ENCODE assay signal across 8 cellular contexts in genomic region chr3:149352556-149352955, GRCh38. TPM values are rescaled to one million over a fixed set of nuclear protein-coding genes. Genes with fewer than 3 reads are reported as not detected.
A peak's percentile ranks its signal among the peaks of the same experiment; 100 is the strongest.
DNase-seq lines count a peak whose midpoint lies in the region; ATAC-seq and TF ChIP-seq lines count a peak whose summit lies in the region.

No MANE protein-coding gene starts in this region.

- H3K36me3 Mint-ChIP-seq in activated CD4-positive, alpha-beta T cell treated with anti-CD3 and anti-CD28 coated beads for 36 hours (ENCODE audit: low read depth) = no peaks in the 10 kb centered on the region
- no peaks in the 10 kb centered on the region for H3K36me3 Mint-ChIP-seq in stimulated activated effector memory CD8-positive, alpha-beta T cell treated with anti-CD3 and anti-CD28 coated beads, Interleukin-12 subunit alpha, Interleukin-12 subunit beta, amount 100 ng/mL, for 72 hours

- intact Hi-C loops in activated CD4-positive, alpha-beta T cell treated with anti-CD3 and anti-CD28 coated beads for 36 hours (cut with DNase I, micrococcal nuclease) = loop anchor here (1.0 to 2.0 kb wide), 2 partner anchors 128 kb away; no protein-coding TSS in a partner anchor

- no peak overlapping the region for H3K9ac ChIP-seq in GM23248
- H3K9ac ChIP-seq in KMS-11 = no peak overlapping the region

- POLR2A ChIA-PET in activated CD4-positive, alpha-beta T cell treated with anti-CD3 and anti-CD28 coated beads for 36 hours (lab: Charles Lee) = no interaction called here
- POLR2A ChIA-PET in RWPE1 (lab: Yijun Ruan, JAX; ENCODE audit: low non-redundant PET) = no interaction called here

- H4K20me1 ChIP-seq in GM23248 (ENCODE audit: insufficient read depth) (no peaks in the 10 kb centered on the region), KMS-11 (ENCODE audit: insufficient read depth) (no peaks in the 10 kb centered on the region)

- H3K9me2 ChIP-seq in GM23248 (ENCODE audit: insufficient read depth) = no peaks in the 10 kb centered on the region

- WGBS in GM23248 (ENCODE audit: low coverage in 1 of 2, low lambda C conversion rate in 2 of 2, missing lambda C conversion rate in 2 of 2), 2 experiments = 32 to 33% methylated on average over 7 of the region's 7 CpGs

- H3K9me3 Mint-ChIP-seq in activated CD4-positive, alpha-beta T cell treated with anti-CD3 and anti-CD28 coated beads for 36 hours (ENCODE audit: low read depth) = no peaks in the 10 kb centered on the region
- H3K9me3 Mint-ChIP-seq in stimulated activated effector memory CD8-positive, alpha-beta T cell treated with anti-CD3 and anti-CD28 coated beads, Interleukin-12 subunit alpha, Interleukin-12 subunit beta, amount 100 ng/mL, for 72 hours = no peaks in the 10 kb centered on the region

- H3K9me3 ChIP-seq in GM23248 (ENCODE audit: low read depth) = no peaks in the 10 kb centered on the region

- no peaks in the 10 kb centered on the region for H3K4me1 Mint-ChIP-seq in activated CD4-positive, alpha-beta T cell treated with anti-CD3 and anti-CD28 coated beads for 36 hours
- H3K4me1 Mint-ChIP-seq in stimulated activated effector memory CD8-positive, alpha-beta T cell treated with anti-CD3 and anti-CD28 coated beads, Interleukin-12 subunit alpha, Interleukin-12 subunit beta, amount 100 ng/mL, for 72 hours = no peaks in the 10 kb centered on the region

- no peaks in the 10 kb centered on the region; the same call in 1 of the 2 replicates for H3F3A ChIP-seq in GM23248 (ENCODE audit: insufficient read depth)

- no peaks in the 10 kb centered on the region for H3K27me3 ChIP-seq in GM23248 (replicated peaks; ENCODE audit: insufficient read depth)
- H3K27me3 ChIP-seq in KMS-11 (ENCODE audit: insufficient read depth, low read depth) = no peaks in the 10 kb centered on the region

- in situ Hi-C loops in GM23248 (cut with MboI) = loop anchor here (5.0 kb wide), 1 partner anchor 125 kb away; no protein-coding TSS in a partner anchor
- in situ Hi-C loops in T47D (cut with HindIII; ENCODE audit: low pct_unique_long_range_greater_than_20kb, low sequenced_read_pairs) = no loop called here

- no peak overlapping the region for H3K27ac ChIP-seq in GM23248
- no peak overlapping the region for H3K27ac ChIP-seq in KMS-11
- no peak overlapping the region for H3K27ac ChIP-seq in RWPE1

- TF ChIP-seq CTCF in KMS-11 (conservative IDR thresholded peaks at IDR 0.05; ENCODE audit: low read depth, low read length) = peak; percentile 81
- TF ChIP-seq CTCF in RWPE1 (conservative IDR thresholded peaks at IDR 0.05; ENCODE audit: low read depth) = peak; percentile 76

- H3K79me2 ChIP-seq in GM23248 (ENCODE audit: insufficient read depth) (no peaks in the 10 kb centered on the region), KMS-11 (ENCODE audit: insufficient read depth, low read depth) (no peaks in the 10 kb centered on the region)

- H3K4me1 ChIP-seq in GM23248 (ENCODE audit: insufficient read depth) (0 out of 2 replicates have a peak, but pooled peaks cover 4% of the 10 kb centered on the region), KMS-11 (ENCODE audit: low read depth, poor library complexity, severe bottlenecking) (no peaks in the 10 kb centered on the region)

- H3K27ac Mint-ChIP-seq in activated CD4-positive, alpha-beta T cell treated with anti-CD3 and anti-CD28 coated beads for 36 hours = no peak overlapping the region
- no peak overlapping the region for H3K27ac Mint-ChIP-seq in stimulated activated effector memory CD8-positive, alpha-beta T cell treated with anti-CD3 and anti-CD28 coated beads, Interleukin-12 subunit alpha, Interleukin-12 subunit beta, amount 100 ng/mL, for 72 hours

- peak; percentile 81 for ATAC-seq in activated CD4-positive, alpha-beta T cell treated with anti-CD3 and anti-CD28 coated beads for 36 hours
- ATAC-seq in stimulated activated effector memory CD8-positive, alpha-beta T cell treated with anti-CD3 and anti-CD28 coated beads, Interleukin-12 subunit alpha, Interleukin-12 subunit beta, amount 100 ng/mL, for 72 hours = peak; percentile 65

- no peak overlapping the region for H3K4me2 ChIP-seq in GM23248 (ENCODE audit: unreplicated experiment)
- no peak overlapping the region for H3K4me2 ChIP-seq in KMS-11

- H3K27me3 Mint-ChIP-seq in activated CD4-positive, alpha-beta T cell treated with anti-CD3 and anti-CD28 coated beads for 36 hours = peaks cover 9% of the 10 kb centered on the region

- H2AFZ ChIP-seq in GM23248 (0 out of 2 replicates have a peak overlapping the region, but pooled peaks have one; percentile 23), KMS-11 (ENCODE audit: low read depth) (peak overlapping the region; percentile 35; the same call in 1 of the 2 replicates)

- CTCF ChIA-PET in activated CD4-positive, alpha-beta T cell treated with anti-CD3 and anti-CD28 coated beads for 36 hours (lab: Charles Lee) = interaction anchor here (0.6 to 1.8 kb wide), 3 partner anchors 20 to 456 kb away, joined by 3 to 4 read pairs (median 3); no protein-coding TSS in a partner anchor
- CTCF ChIA-PET in RWPE1 (lab: Yijun Ruan, JAX) = interaction anchor here (0.7 to 1.4 kb wide), 6 partner anchors 9 to 141 kb away, joined by 3 to 6 read pairs (median 3); no protein-coding TSS in a partner anchor

- peak; percentile 56 for DNase-seq in activated CD4-positive, alpha-beta T cell treated with anti-CD3 and anti-CD28 coated beads for 36 hours
- no peak for DNase-seq in activated CD4-positive, alpha-beta T cell treated with anti-CD3 and anti-CD28 coated beads for 1 hour
- DNase-seq in GM23248 = peak; percentile 79
- peak; percentile 85 for DNase-seq in RWPE1 (ENCODE audit: low spot score)
- peak; percentile 46 to 84 for DNase-seq in T47D (ENCODE audit: low read depth in 1 of 2, low spot score in 1 of 2)
- DNase-seq in kidney glomerular epithelial cell (lab: John Stamatoyannopoulos, UW) = peak; percentile 31
- DNase-seq in stimulated activated effector memory CD8-positive, alpha-beta T cell treated with anti-CD3 and anti-CD28 coated beads, Interleukin-12 subunit alpha, Interleukin-12 subunit beta, amount 100 ng/mL, for 72 hours (ENCODE audit: low spot score in 2 of 2) = peak in 1 of 2 donors; percentile 55

- no peak overlapping the region for H3K4me3 Mint-ChIP-seq in activated CD4-positive, alpha-beta T cell treated with anti-CD3 and anti-CD28 coated beads for 36 hours
- H3K4me3 Mint-ChIP-seq in stimulated activated effector memory CD8-positive, alpha-beta T cell treated with anti-CD3 and anti-CD28 coated beads, Interleukin-12 subunit alpha, Interleukin-12 subunit beta, amount 100 ng/mL, for 72 hours = no peak overlapping the region

- H3K36me3 ChIP-seq in GM23248 (ENCODE audit: low read depth) (no peaks in the 10 kb centered on the region), KMS-11 (ENCODE audit: insufficient read depth) (no peaks in the 10 kb centered on the region)

- no peak overlapping the region for H3K4me3 ChIP-seq in GM23248
- no peak overlapping the region for H3K4me3 ChIP-seq in KMS-11 (IDR thresholded peaks at IDR 0.05; ENCODE audit: insufficient read depth, low read depth, low read length)

RNA-seq across cellular contexts. Expression of gene TM4SF18, which starts 19.1 kb away (rescaled TPM):
- not detected for total RNA-seq in activated CD4-positive, alpha-beta T cell treated with anti-CD3 and anti-CD28 coated beads for 36 hours
- total RNA-seq in GM23248 (2014; rRNA removed; shearing (Covaris generic)) = not detected in 2 replicates
- not detected in 2 replicates for polyA plus RNA-seq in GM23248 (2016; fragmentation: Nextera tagmentation; extraction: Ambion mirVana)

RNA-seq across cellular contexts. Expression of gene TM4SF1, which starts 24.9 kb away (rescaled TPM):
- not detected for total RNA-seq in activated CD4-positive, alpha-beta T cell treated with anti-CD3 and anti-CD28 coated beads for 36 hours
- total RNA-seq in GM23248 (2014; rRNA removed; shearing (Covaris generic)) = 7.2 and 10.5 TPM in 2 replicates
- polyA plus RNA-seq in GM23248 (2016; fragmentation: Nextera tagmentation; extraction: Ambion mirVana) = 10.7 and 12.4 TPM in 2 replicates
